In the genomic region with DNA sequence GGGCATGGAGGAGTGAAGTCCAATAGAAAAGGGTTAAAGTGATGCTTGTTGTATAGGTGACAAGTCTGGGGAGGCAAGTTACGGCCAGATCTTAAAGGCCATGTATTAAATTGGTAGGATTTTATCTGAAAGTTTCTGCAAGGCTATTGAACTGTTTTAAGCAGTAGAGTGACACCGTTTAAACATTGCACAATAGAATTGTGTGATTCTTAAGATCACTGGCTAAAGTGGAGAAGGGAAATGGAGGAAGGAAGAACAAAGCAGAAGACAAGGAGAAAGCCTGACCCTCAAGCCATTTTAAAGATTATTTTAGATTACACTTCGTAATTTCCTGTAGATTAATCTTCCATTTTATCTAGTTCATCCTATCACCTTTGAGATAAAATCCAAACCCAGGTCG, we compare ENCODE assay signal across 23 cellular contexts. TPM values are rescaled to one million over a fixed set of nuclear protein-coding genes. Genes with fewer than 3 reads are reported as not detected.
DNase-seq lines count a peak whose midpoint lies in the region; ATAC-seq, FAIRE-seq and TF ChIP-seq lines count a peak whose summit lies in the region.
"Had no signal": no experiment of that assay in that cellular context is flagged by ENCODE, and none has a peak within 500 bp of the region (broad histone marks: within the 10 kb centered on the region; RNA-seq: fewer than 3 reads in every experiment).

No MANE protein-coding gene starts in this region.

- peak; percentile 21 for DNase-seq in NOMO-1 treated with DMSO at 0.1 percent for 48 hours (lab: John Stamatoyannopoulos, UW; ENCODE audit: unreplicated experiment)
- no peak for DNase-seq in NOMO-1 treated with dmso at 0.1 percent for 144 hours (lab: John Stamatoyannopoulos, UW; ENCODE audit: unreplicated experiment)
- DNase-seq in IMR-90, result no peak
- DNase-seq in NB4 (ENCODE audit: low read depth), result peak; percentile 12
- DNase-seq in K562 (ENCODE audit: extremely low read depth in 1 of 4, low spot score in 3 of 4), result no peak
- DNase-seq in NCI-H2081 (lab: John Stamatoyannopoulos, UW), result no peak
- no peak for DNase-seq in GM10248 (ENCODE audit: extremely low spot score)
- DNase-seq: 8988T; ACHN; C1 segment of cervical spinal cord; Calu3; CD4-positive, alpha-beta memory T cell; COR-L47; DMS53; DMS79 treated with DMSO at 0.1 percent for 48 hours; GF-D8; GOT3; HFFc6 had no signal

- H3K79me2 ChIP-seq in K562 (ENCODE audit: control insufficient read depth, insufficient read depth, low read length), result no peaks in the 10 kb centered on the region

- H3K9ac ChIP-seq in IMR-90 (ENCODE audit: low read depth, low read length) (no peak overlapping the region), K562 (ENCODE audit: insufficient read depth in 1 of 2, low read depth in 2 of 2, low read length in 2 of 2) (no peak overlapping the region)

- no peak overlapping the region for H2AFZ ChIP-seq in IMR-90 (replicated peaks; ENCODE audit: low read length, poor library complexity)
- H2AFZ ChIP-seq in K562 (ENCODE audit: low read depth, low read length), result no peak overlapping the region

- no peak overlapping the region for H3K4ac ChIP-seq in IMR-90 (ENCODE audit: low read depth, low read length)

- H2BK5ac ChIP-seq in IMR-90 (ENCODE audit: low read depth, low read length, poor library complexity, severe bottlenecking), result no peak overlapping the region

- no peaks in the 10 kb centered on the region for H3K79me1 ChIP-seq in IMR-90 (ENCODE audit: low read depth in 1 of 2, low read length in 2 of 2)

- no peak overlapping the region for H2AK9ac ChIP-seq in IMR-90 (replicated peaks; ENCODE audit: low read depth, low read length, poor library complexity)

- FAIRE-seq in K562 (lab: Jason Lieb, UNC), result no peak
- FAIRE-seq: A549, GM12892, H54 had no signal

- H3K27ac ChIP-seq in IMR-90 (ENCODE audit: insufficient read depth, low read length) (no peak overlapping the region), K562 (ENCODE audit: extremely low read depth, low read depth, low read length) (no peak overlapping the region)
- H3K27ac ChIP-seq: A549 had no signal

- intact Hi-C loops in IMR-90 (cut with micrococcal nuclease) (no loop called here), K562 (cut with micrococcal nuclease) (no loop called here)

- no TSS peak for BruUV-seq in IMR-90 (replicated peaks; lab: Mats Ljungman, UMichigan)
- no TSS peak for BruUV-seq in K562 (replicated peaks; lab: Mats Ljungman, UMichigan)

- TF ChIP-seq POLR2A in IMR-90 (IDR thresholded peaks at IDR 0.05; ENCODE audit: low read depth, low read length), result no peak
- no peak for TF ChIP-seq POLR2A in NB4 (IDR thresholded peaks at IDR 0.05; ENCODE audit: extremely low read depth, insufficient read length)
- no peak for TF ChIP-seq POLR2A in K562 (conservative IDR thresholded peaks at IDR 0.05)

- no peak overlapping the region for H4K5ac ChIP-seq in IMR-90 (ENCODE audit: low read depth, low read length)

- ATAC-seq in IMR-90 (ENCODE audit: low read depth), result no peak
- ATAC-seq in K562, result no peak
- ATAC-seq in HG03039 (IDR thresholded peaks at IDR 0.05; ENCODE audit: unreplicated experiment), result no peak
- ATAC-seq: A549 had no signal

- H3K4me1 ChIP-seq in IMR-90 (ENCODE audit: control insufficient read depth, insufficient read depth, low read length) (no peaks in the 10 kb centered on the region), K562 (replicated peaks in 1 of 2; ENCODE audit: control insufficient read depth in 2 of 2, insufficient read depth in 2 of 2, low read length in 2 of 2) (peaks cover under 1 to 1% of the 10 kb centered on the region in 2 experiments; a peak in 3 of 5 replicates)
- H3K4me1 ChIP-seq: A549, HAP-1 had no signal

- H2BK120ac ChIP-seq in IMR-90 (ENCODE audit: low read depth, low read length), result no peak overlapping the region

- in situ Hi-C loops in IMR-90 (cut with MboI; ENCODE audit: low sequenced_read_pairs), result no loop called here
- in situ Hi-C loops in K562 (cut with MboI), result no loop called here

- no peak overlapping the region for H2AK5ac ChIP-seq in IMR-90 (ENCODE audit: low read depth, low read length)

- H4K91ac ChIP-seq in IMR-90 (ENCODE audit: insufficient read depth, low read depth, low read length), result no peak overlapping the region

- H3K56ac ChIP-seq in IMR-90 (ENCODE audit: extremely low read depth, insufficient read depth, low read length), result no peak overlapping the region

- POLR2A ChIA-PET in IMR-90 (lab: Charles Lee; ENCODE audit: unreplicated experiment), result no interaction called here
- POLR2A ChIA-PET in K562 (lab: Yijun Ruan, JAX), result interaction anchor here (0.5 kb wide), 1 partner anchor 750 kb away, joined by 4 read pairs; no protein-coding TSS in a partner anchor
- POLR2A ChIA-PET in GM10248 (lab: Yijun Ruan, JAX), result no interaction called here

- H3K4me2 ChIP-seq in IMR-90 (ENCODE audit: low read depth, low read length) (no peak overlapping the region), K562 (ENCODE audit: insufficient read depth, low read length) (no peak overlapping the region)
- H3K4me2 ChIP-seq: A549 had no signal

- H3K9me1 ChIP-seq in IMR-90 (ENCODE audit: insufficient read depth, low read length) (0 out of 2 replicates have a peak, but pooled peaks cover 4% of the 10 kb centered on the region), K562 (ENCODE audit: control insufficient read depth, insufficient read depth, low read length) (no peaks in the 10 kb centered on the region)

- no peak for TF ChIP-seq EP300 in K562 (IDR thresholded peaks at IDR 0.05; ENCODE audit: low read length)

- no peak overlapping the region for H3K14ac ChIP-seq in IMR-90 (replicated peaks; ENCODE audit: low read depth, low read length)

- H3K18ac ChIP-seq in IMR-90 (ENCODE audit: low read depth, low read length), result no peak overlapping the region

- CTCF ChIA-PET in IMR-90 (lab: Yijun Ruan, JAX) (no interaction called here), K562 (lab: Yijun Ruan, JAX; ENCODE audit: low intra/inter-chr PET ratio) (no interaction called here), GM10248 (lab: Yijun Ruan, JAX) (interaction anchor here (1.5 kb wide), 1 partner anchor 14 kb away, joined by 3 read pairs; no protein-coding TSS in a partner anchor)

- no peak overlapping the region for H3K23ac ChIP-seq in IMR-90 (ENCODE audit: low read depth, low read length)

- no peak overlapping the region for H2BK20ac ChIP-seq in IMR-90 (ENCODE audit: low read depth, low read length)

- no peaks in the 10 kb centered on the region for H3K9me3 ChIP-seq in IMR-90 (ENCODE audit: control insufficient read depth, insufficient read depth, low read length)
- no peaks in the 10 kb centered on the region for H3K9me3 ChIP-seq in K562 (replicated peaks; ENCODE audit: control insufficient read depth, insufficient read depth, low read depth, low read length)

- peaks cover 35% of the 10 kb centered on the region for H3K27me3 ChIP-seq in IMR-90 (ENCODE audit: control insufficient read depth, insufficient read depth, low read length)
- H3K27me3 ChIP-seq in K562 (ENCODE audit: control insufficient read depth in 2 of 2, insufficient read depth in 2 of 2, low read length in 2 of 2), result peaks cover 15 to 37% of the 10 kb centered on the region in 2 experiments; a peak in 4 of 5 replicates

- H3K4me3 ChIP-seq in IMR-90 (ENCODE audit: insufficient read depth, low read depth, low read length) (no peak overlapping the region), NB4 (ENCODE audit: low read depth, low read length) (no peak overlapping the region), K562 (no peak overlapping the region)
- H3K4me3 ChIP-seq: A549, HAP-1 had no signal

- dilution Hi-C loops in IMR-90 (cut with HindIII; ENCODE audit: low sequenced_read_pairs, unreplicated experiment), result no loop called here

- WGBS in IMR-90 (ENCODE audit: extremely low coverage in 2 of 2, insufficient read length in 1 of 2), 2 experiments, result no CpG with 5 or more reads among the region's 4 CpGs
- 0% methylated on average over 4 of the region's 4 CpGs for WGBS in K562 (ENCODE audit: insufficient coverage, low coverage, missing lambda C conversion rate)

- no peak overlapping the region for H2BK15ac ChIP-seq in IMR-90 (ENCODE audit: low read depth, low read length)

- H4K20me1 ChIP-seq in IMR-90 (ENCODE audit: insufficient read depth, low read length) (no peaks in the 10 kb centered on the region), K562 (replicated peaks; ENCODE audit: control insufficient read depth, insufficient read depth, low read length) (no peaks in the 10 kb centered on the region)

- TF ChIP-seq RAD21 in IMR-90 (IDR thresholded peaks at IDR 0.05; ENCODE audit: low read length), result no peak
- TF ChIP-seq RAD21 in K562 (CRISPR knock-in tag; conservative IDR thresholded peaks at IDR 0.05 in 1 of 2, IDR thresholded peaks at IDR 0.05 in 1 of 2), result no peak

- H4K8ac ChIP-seq in IMR-90 (ENCODE audit: low read depth in 2 of 2, low read length in 2 of 2), result no peak overlapping the region

- H3K36me3 ChIP-seq in IMR-90 (ENCODE audit: control insufficient read depth, insufficient read depth, low read length), result no peaks in the 10 kb centered on the region
- no peaks in the 10 kb centered on the region for H3K36me3 ChIP-seq in K562 (ENCODE audit: control insufficient read depth, insufficient read depth, low read length)
- H3K36me3 ChIP-seq: HAP-1 had no signal

- TF ChIP-seq CTCF in IMR-90 (conservative IDR thresholded peaks at IDR 0.05; ENCODE audit: low read depth, low read length) (no peak), NB4 (IDR thresholded peaks at IDR 0.05; ENCODE audit: low read depth, low read length) (no peak), K562 (IDR thresholded peaks at IDR 0.05 in 2 of 3, conservative IDR thresholded peaks at IDR 0.05 in 1 of 3; ENCODE audit: insufficient read depth in 2 of 3, low read depth in 1 of 3, low read length in 3 of 3) (no peak), GM10248 (IDR thresholded peaks at IDR 0.05; ENCODE audit: control extremely low read depth, extremely low read depth, low read depth, missing control alignments) (no peak)

RNA-seq across cellular contexts. Expression of a gene that starts 5.6 kb away (rescaled TPM):
- total RNA-seq in IMR-90 (2012; rRNA removed), result 5.4 and 28.1 TPM in 2 replicates
- 11.8 and 15.5 TPM in 2 replicates for polyA plus RNA-seq in IMR-90 (2012; rRNA removed)
- 1.3 and 3.0 TPM in 2 replicates for polyA plus RNA-seq in IMR-90 (2012; cell fraction: cytosol; rRNA removed)
- 1.5 and 19.0 TPM in 2 replicates for polyA plus RNA-seq in IMR-90 (2012; cell fraction: nucleus; rRNA removed; ENCODE audit: low replicate concordance)
- 26.8 and 64.4 TPM in 2 replicates for total RNA-seq in K562 (2011; cell fraction: chromatin; rRNA removed; ENCODE audit: low replicate concordance)
- 9.5 and 10.9 TPM in 2 replicates for total RNA-seq in K562 (2011; cell fraction: nucleolus; rRNA removed)
- 33.8 and 54.4 TPM in 2 replicates for total RNA-seq in K562 (2011; cell fraction: nucleoplasm; rRNA removed)
- 48.0 and 55.9 TPM in 2 replicates for total RNA-seq in K562 (2014; rRNA removed)
- 81.3 and 93.6 TPM in 2 replicates for total RNA-seq in K562 (2014; rRNA removed; fragmentation: Illumina TruSeq; extraction: Trizol)
- total RNA-seq in K562 (2015; rRNA removed; fragmentation: Illumina TruSeq; extraction: Trizol), result 70.0 and 76.7 TPM in 2 replicates
- total RNA-seq in K562 (2021), result 34.1 and 37.0 TPM in 2 replicates
- 26.9 and 39.3 TPM in 2 replicates for polyA plus RNA-seq in K562 (2011; rRNA removed)
- 5.2 and 20.5 TPM in 2 replicates for polyA plus RNA-seq in K562 (2011; cell fraction: cytosol; rRNA removed)
- polyA plus RNA-seq in K562 (2011; cell fraction: nucleus; rRNA removed), result 13.5 and 23.0 TPM in 2 replicates
- 27.6 and 49.8 TPM in 2 replicates for polyA plus RNA-seq in K562 (2012)
- polyA plus RNA-seq in K562 (2014; fragmentation: Illumina TruSeq; extraction: Trizol), result 66.1 and 85.1 TPM in 2 replicates
- 100 to 1,000 TPM; 148 to 153 TPM for polyA plus RNA-seq in K562 (2014; fragmentation: Nextera tagmentation; extraction: Ambion mirVana)
- 65.0 and 71.4 TPM in 2 replicates for polyA plus RNA-seq in K562 (2014; rRNA removed)
- 27.7 and 32.2 TPM in 2 replicates for polyA minus RNA-seq in K562 (2011; rRNA and poly(A)+ RNA removed)
- polyA minus RNA-seq in K562 (2011; cell fraction: cytosol; rRNA and poly(A)+ RNA removed), result 9.1 and 11.1 TPM in 2 replicates
- polyA minus RNA-seq in K562 (2011; cell fraction: nucleus; rRNA and poly(A)+ RNA removed), result 17.2 and 31.8 TPM in 2 replicates

Comparison
In these comparisons a context has a peak if more than half of its experiments do, and no peak if none do; other contexts are left out.
1. DNase-seq: peak in NOMO-1 treated with DMSO at 0.1 percent for 48 hours (single experiment) and NB4 (single experiment); none in NOMO-1 treated with dmso at 0.1 percent for 144 hours (single experiment), IMR-90 (single experiment), K562 (0 of 4), NCI-H2081 (0 of 2) and GM10248 (single experiment).